ENCODE assay signal across 10 cellular contexts in the genomic region with DNA sequence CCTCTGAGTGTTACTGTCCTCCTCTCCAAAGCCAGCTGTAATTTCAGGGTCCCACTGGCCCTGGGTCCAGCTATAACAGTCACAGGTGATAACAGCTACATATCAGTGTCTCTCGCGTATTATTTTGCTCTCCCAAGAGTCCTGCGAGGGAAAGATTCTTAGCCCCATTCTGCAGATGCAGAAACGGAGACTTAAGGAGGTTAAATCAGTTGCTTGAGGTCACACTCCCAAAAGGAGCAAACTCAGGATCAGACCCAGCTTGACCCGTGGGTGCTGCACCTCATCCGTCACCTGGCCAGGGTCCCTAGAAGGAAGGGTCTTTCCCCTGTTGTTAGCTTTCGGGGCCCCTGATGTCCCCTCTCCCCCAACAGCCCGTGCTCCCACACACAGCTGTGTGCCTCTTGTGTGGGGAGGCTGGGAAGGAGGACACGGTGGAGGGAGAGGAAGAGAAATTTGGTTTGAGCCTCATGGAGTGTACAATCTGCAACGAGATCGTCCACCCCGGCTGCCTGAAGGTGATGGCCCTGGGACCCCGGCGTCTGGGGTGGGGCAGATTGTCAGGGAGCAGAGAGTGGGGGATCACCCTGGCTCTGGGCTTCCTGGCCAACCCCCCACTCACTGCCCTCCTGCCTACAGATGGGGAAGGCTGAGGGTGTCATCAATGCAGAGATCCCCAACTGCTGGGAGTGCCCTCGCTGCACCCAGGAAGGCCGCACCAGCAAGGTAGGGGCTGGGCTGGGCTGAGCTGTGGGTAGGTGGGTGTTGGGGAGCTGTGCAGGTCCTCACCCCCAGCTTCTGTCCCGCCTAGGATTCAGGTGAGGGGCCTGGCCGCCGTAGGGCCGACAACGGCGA. TPM values are rescaled to one million over a fixed set of nuclear protein-coding genes. Genes with fewer than 3 reads are reported as not detected.
DNase-seq lines count a peak whose midpoint lies in the region; FAIRE-seq and TF ChIP-seq lines count a peak whose summit lies in the region.
"Had no signal": no experiment of that assay in that cellular context is flagged by ENCODE, and none has a peak within 500 bp of the region (broad histone marks: within the 10 kb centered on the region; RNA-seq: fewer than 3 reads in every experiment).

No MANE protein-coding gene starts in this region.

- no peaks in the 10 kb centered on the region for H3K9me3 ChIP-seq in H1 (ENCODE audit: insufficient read depth in 2 of 2, low read depth in 1 of 2, low read length in 1 of 2)
- H3K9me3 ChIP-seq: left lung had no signal

- DNase-seq in T-helper 2 cell treated with Interferon-gamma antibody and Interleukin-4, amounts not matched to agents 5 μg/mL and 100 μg/mL, for 36 hours (ENCODE audit: low spot score) = no peak
- DNase-seq in T-helper 2 cell (no peak), H1 (ENCODE audit: low read depth in 1 of 2, low spot score in 2 of 2) (no peak), OCI-M1 (lab: John Stamatoyannopoulos, UW) (no peak), kidney glomerular epithelial cell (lab: John Stamatoyannopoulos, UW) (no peak)
- DNase-seq: cortex of kidney had no signal

- 90% methylated on average over 22 of the region's 22 CpGs; no CpG with 5 or more reads in 1 of the 2 experiments for WGBS in H1 (ENCODE audit: extremely low coverage in 1 of 2, insufficient coverage in 1 of 2, insufficient read length in 1 of 2, insufficient replicate concordance in 2 of 2, low coverage in 1 of 2, low lambda C conversion rate in 2 of 2, missing lambda C conversion rate in 1 of 2), 2 experiments

- peaks cover 3% of the 10 kb centered on the region; the same call in 1 of the 2 replicates for H3K23me2 ChIP-seq in H1 (ENCODE audit: low read depth, low read length)

- no peak overlapping the region for H2BK120ac ChIP-seq in H1 (replicated peaks; ENCODE audit: low read depth, low read length)

- H3K18ac ChIP-seq in H1 (ENCODE audit: extremely low read depth, low read length) = no peak overlapping the region

- H3K4me3 ChIP-seq in H1 (ENCODE audit: extremely low read depth in 1 of 4, insufficient read depth in 2 of 4, low read depth in 3 of 4, low read length in 4 of 4) = no peak overlapping the region
- peak overlapping the region in 4 of 7 experiments; percentile 2 to 35 (median 26) for H3K4me3 ChIP-seq in skin epidermis
- H3K4me3 ChIP-seq: left lung had no signal

- CTCF ChIA-PET in H1 (lab: Charles Lee; ENCODE audit: partially characterized antibody) = interaction anchor here (1.0 to 4.4 kb wide), 3 partner anchors 8 to 113 kb away, joined by 4 to 33 read pairs (median 21); no protein-coding TSS in a partner anchor

- H3K4me1 Mint-ChIP-seq in T-helper 2 cell treated with Interferon-gamma antibody and Interleukin-4, amounts not matched to agents 5 μg/mL and 100 μg/mL, for 36 hours (ENCODE audit: low read depth) = peaks cover 18% of the 10 kb centered on the region

- no peak for TF ChIP-seq RAD21 in H1 (IDR thresholded peaks at IDR 0.05 in 1 of 2, conservative IDR thresholded peaks at IDR 0.05 in 1 of 2; ENCODE audit: low read depth in 2 of 2, low read length in 2 of 2)

- peak overlapping the region; percentile 57 for H3K27ac Mint-ChIP-seq in T-helper 2 cell treated with Interferon-gamma antibody and Interleukin-4, amounts not matched to agents 5 μg/mL and 100 μg/mL, for 36 hours
- H3K27ac Mint-ChIP-seq: activated naive CD4-positive, alpha-beta T cell treated with anti-CD3 and anti-CD28 coated beads, Interleukin-2, amount 10 ng/mL, durations not matched to agents 7 days and 5 days had no signal

- no peak overlapping the region for H3K56ac ChIP-seq in H1 (replicated peaks; ENCODE audit: insufficient read length, low read depth, low read length)

- FAIRE-seq in H1 (lab: Jason Lieb, UNC) = no peak
- FAIRE-seq: D721Med had no signal

- H4K91ac ChIP-seq in H1 (replicated peaks; ENCODE audit: insufficient read length, low read length) = no peak overlapping the region

- peaks cover 0 to 5% of the 10 kb centered on the region in 2 experiments for H4K20me1 ChIP-seq in H1 (replicated peaks in 1 of 2; ENCODE audit: control insufficient read depth in 1 of 2, insufficient read depth in 2 of 2, low read length in 2 of 2)

- peaks cover 0 to 10% of the 10 kb centered on the region in 2 experiments; a peak in 2 of 4 replicates for H3K79me2 ChIP-seq in H1 (ENCODE audit: control insufficient read depth in 1 of 2, insufficient read depth in 2 of 2, low read length in 2 of 2)

- no peaks in the 10 kb centered on the region for H3K27me3 ChIP-seq in H1 (replicated peaks in 1 of 4; ENCODE audit: control insufficient read depth in 3 of 4, extremely low read depth in 1 of 4, insufficient read depth in 3 of 4, low read length in 3 of 4)
- H3K27me3 ChIP-seq: left lung had no signal

- no peak overlapping the region for H3K23ac ChIP-seq in H1 (ENCODE audit: insufficient read length)

- peaks cover 12% of the 10 kb centered on the region for H3K36me3 Mint-ChIP-seq in T-helper 2 cell treated with Interferon-gamma antibody and Interleukin-4, amounts not matched to agents 5 μg/mL and 100 μg/mL, for 36 hours (ENCODE audit: low read depth)

- H3K27me3 Mint-ChIP-seq in T-helper 2 cell treated with Interferon-gamma antibody and Interleukin-4, amounts not matched to agents 5 μg/mL and 100 μg/mL, for 36 hours (ENCODE audit: low read depth) = no peaks in the 10 kb centered on the region
- H3K27me3 Mint-ChIP-seq: activated naive CD4-positive, alpha-beta T cell treated with anti-CD3 and anti-CD28 coated beads, Interleukin-2, amount 10 ng/mL, durations not matched to agents 7 days and 5 days had no signal

- peaks cover 4 to 37% (median 21%) of the 10 kb centered on the region in 4 experiments; a peak in 7 of 8 replicates for H3K36me3 ChIP-seq in H1 (ENCODE audit: control insufficient read depth in 2 of 4, insufficient read depth in 4 of 4, low read length in 3 of 4)

- no peak overlapping the region for H2BK20ac ChIP-seq in H1 (ENCODE audit: low read length)

- 0 out of 2 replicates have a peak overlapping the region, but pooled peaks have one; percentile 8 for H3K27ac ChIP-seq in H1 (ENCODE audit: low read depth, low read length)
- peak overlapping the region in 15 of 21 experiments; percentile 4 to 81 (median 67) for H3K27ac ChIP-seq in skin epidermis
- H3K27ac ChIP-seq: left lung had no signal

- H2AFZ ChIP-seq in H1 (ENCODE audit: low read length) = no peak overlapping the region

- no peak overlapping the region; a peak in 1 of 4 replicates for H3K4me2 ChIP-seq in H1 (ENCODE audit: insufficient read depth in 1 of 2, low read depth in 2 of 2, low read length in 2 of 2)

- H3K4me3 Mint-ChIP-seq in T-helper 2 cell treated with Interferon-gamma antibody and Interleukin-4, amounts not matched to agents 5 μg/mL and 100 μg/mL, for 36 hours = no peak overlapping the region

- H2BK5ac ChIP-seq in H1 (ENCODE audit: low read depth, low read length) = no peak overlapping the region; the same call in 1 of the 2 replicates

- no peak overlapping the region for H2AK5ac ChIP-seq in H1 (ENCODE audit: low read depth, low read length)

- H3K14ac ChIP-seq in H1 (ENCODE audit: insufficient read length) = no peak overlapping the region

- H3K4me1 ChIP-seq in H1 (replicated peaks in 1 of 4; ENCODE audit: control insufficient read depth in 3 of 4, insufficient read depth in 4 of 4, low read length in 3 of 4) = peaks cover 0 to 9% (median 2%) of the 10 kb centered on the region in 4 experiments; a peak in 4 of 7 replicates

- no peak for TF ChIP-seq CTCF in H1 (IDR thresholded peaks at IDR 0.05; ENCODE audit: control extremely low read depth in 1 of 3, insufficient read depth in 1 of 3, low read depth in 1 of 3, low read length in 3 of 3)

- no peak overlapping the region for H2BK12ac ChIP-seq in H1 (ENCODE audit: low read depth, low read length)

- no peaks in the 10 kb centered on the region for H3K9me3 Mint-ChIP-seq in T-helper 2 cell treated with Interferon-gamma antibody and Interleukin-4, amounts not matched to agents 5 μg/mL and 100 μg/mL, for 36 hours
- H3K9me3 Mint-ChIP-seq: activated naive CD4-positive, alpha-beta T cell treated with anti-CD3 and anti-CD28 coated beads, Interleukin-2, amount 10 ng/mL, durations not matched to agents 7 days and 5 days had no signal

- no peak overlapping the region for H4K8ac ChIP-seq in H1 (ENCODE audit: extremely low read depth, insufficient read depth, low read length)

- H3K4ac ChIP-seq in H1 (replicated peaks; ENCODE audit: insufficient read length, low read depth, low read length) = no peak overlapping the region

- no peak overlapping the region for H4K5ac ChIP-seq in H1 (ENCODE audit: insufficient read length, low read depth, low read length)

- TF ChIP-seq POLR2A in H1 (IDR thresholded peaks at IDR 0.05; ENCODE audit: control extremely low read depth in 1 of 2, low read depth in 2 of 2, low read length in 2 of 2) = no peak

- TF ChIP-seq EP300 in H1 (IDR thresholded peaks at IDR 0.05; ENCODE audit: borderline replicate concordance in 1 of 2, low read depth in 2 of 2, low read length in 2 of 2) = no peak

- no peak overlapping the region for H2BK15ac ChIP-seq in H1 (ENCODE audit: low read length)

- H3K9ac ChIP-seq in H1 (replicated peaks in 1 of 4; ENCODE audit: extremely low read depth in 1 of 4, low read depth in 3 of 4, low read length in 3 of 4) = no peak overlapping the region

- H3K79me1 ChIP-seq in H1 (ENCODE audit: low read depth, low read length) = peaks cover 7% of the 10 kb centered on the region

- POLR2A ChIA-PET in H1 (lab: Charles Lee; ENCODE audit: partially characterized antibody) = interaction anchor here (0.8 to 8.2 kb wide), 7 partner anchors 10 to 152 kb away, joined by 3 to 105 read pairs (median 4); a partner anchor contains a TSS

RNA-seq across cellular contexts. Expression of a gene that starts 3.8 kb away (rescaled TPM):
- 72.2 and 74.8 TPM in 2 replicates for total RNA-seq in H1 (2021; fragmentation: NEBNext Ultra II Directional; extraction: Animal tissue kit (Norgen Biotek cat#: 25700))
- polyA plus RNA-seq in H1 (2011; rRNA removed) = 47.2 and 77.3 TPM in 2 replicates
- polyA plus RNA-seq in H1 (2011; cell fraction: cytosol; rRNA removed) = 36.7 TPM
- 70.9 TPM for polyA plus RNA-seq in H1 (2011; cell fraction: nucleus; rRNA removed)
- 35.8 to 54.6 TPM (median 48.7 TPM) in 4 replicates for polyA plus RNA-seq in H1 (2012, experiment 1 of 2)
- polyA plus RNA-seq in H1 (2012, experiment 2 of 2) = 41.4 TPM
- polyA plus RNA-seq in H1 (2013, experiment 1 of 2) = 42.8 TPM
- 45.1 TPM for polyA plus RNA-seq in H1 (2013, experiment 2 of 2)
- polyA minus RNA-seq in H1 (2011; rRNA and poly(A)+ RNA removed) = 9.9 and 13.9 TPM in 2 replicates
- polyA minus RNA-seq in H1 (2011; cell fraction: cytosol; rRNA and poly(A)+ RNA removed) = 46.6 TPM
- polyA minus RNA-seq in H1 (2011; cell fraction: nucleus; rRNA and poly(A)+ RNA removed) = 25.4 TPM

RNA-seq across cellular contexts. Expression of a gene that starts 21.7 kb away (rescaled TPM):
- total RNA-seq in H1 (2021; fragmentation: NEBNext Ultra II Directional; extraction: Animal tissue kit (Norgen Biotek cat#: 25700)) = 8.7 and 10.0 TPM in 2 replicates
- 24.5 and 26.8 TPM in 2 replicates for polyA plus RNA-seq in H1 (2011; rRNA removed)
- polyA plus RNA-seq in H1 (2011; cell fraction: cytosol; rRNA removed) = 15.8 TPM
- 15.7 TPM for polyA plus RNA-seq in H1 (2011; cell fraction: nucleus; rRNA removed)
- polyA plus RNA-seq in H1 (2012, experiment 1 of 2) = 6.0 to 11.3 TPM (median 9.0 TPM) in 4 replicates
- polyA plus RNA-seq in H1 (2012, experiment 2 of 2) = 10.6 TPM
- polyA plus RNA-seq in H1 (2013, experiment 1 of 2) = 10.8 TPM
- polyA plus RNA-seq in H1 (2013, experiment 2 of 2) = 13.1 TPM
- 11.8 and 13.4 TPM in 2 replicates for polyA minus RNA-seq in H1 (2011; rRNA and poly(A)+ RNA removed)
- 6.5 TPM for polyA minus RNA-seq in H1 (2011; cell fraction: cytosol; rRNA and poly(A)+ RNA removed)
- polyA minus RNA-seq in H1 (2011; cell fraction: nucleus; rRNA and poly(A)+ RNA removed) = 8.5 TPM

RNA-seq across cellular contexts. Expression of a gene that starts 30.4 kb away (rescaled TPM):
- total RNA-seq in H1 (2021; fragmentation: NEBNext Ultra II Directional; extraction: Animal tissue kit (Norgen Biotek cat#: 25700)) = 29.0 and 29.6 TPM in 2 replicates
- polyA plus RNA-seq in H1 (2011; rRNA removed) = 4.8 and 8.3 TPM in 2 replicates
- polyA plus RNA-seq in H1 (2011; cell fraction: cytosol; rRNA removed) = 3.2 TPM
- 20.7 TPM for polyA plus RNA-seq in H1 (2011; cell fraction: nucleus; rRNA removed)
- polyA plus RNA-seq in H1 (2012, experiment 1 of 2) = 23.3 to 31.8 TPM (median 27.5 TPM) in 4 replicates
- polyA plus RNA-seq in H1 (2012, experiment 2 of 2) = 13.9 TPM
- polyA plus RNA-seq in H1 (2013, experiment 1 of 2) = 18.4 TPM
- polyA plus RNA-seq in H1 (2013, experiment 2 of 2) = 18.0 TPM
- polyA minus RNA-seq in H1 (2011; rRNA and poly(A)+ RNA removed) = 3.2 and 4.1 TPM in 2 replicates
- polyA minus RNA-seq in H1 (2011; cell fraction: cytosol; rRNA and poly(A)+ RNA removed) = 8.7 TPM
- polyA minus RNA-seq in H1 (2011; cell fraction: nucleus; rRNA and poly(A)+ RNA removed) = 9.1 TPM

RNA-seq across cellular contexts. Expression of a gene that starts 30.7 kb away (rescaled TPM):
- total RNA-seq in H1 (2021; fragmentation: NEBNext Ultra II Directional; extraction: Animal tissue kit (Norgen Biotek cat#: 25700)) = 0.77 and 0.97 TPM in 2 replicates
- 3.4 and 5.0 TPM in 2 replicates for polyA plus RNA-seq in H1 (2011; rRNA removed)
- polyA plus RNA-seq in H1 (2011; cell fraction: cytosol; rRNA removed) = 1.3 TPM
- 3.2 TPM for polyA plus RNA-seq in H1 (2011; cell fraction: nucleus; rRNA removed)
- polyA plus RNA-seq in H1 (2012, experiment 1 of 2) = 0.50 to 1.1 TPM (median 1.00 TPM) in 4 replicates
- 1.0 TPM for polyA plus RNA-seq in H1 (2012, experiment 2 of 2)
- 1.3 TPM for polyA plus RNA-seq in H1 (2013, experiment 1 of 2)
- polyA plus RNA-seq in H1 (2013, experiment 2 of 2) = 1.6 TPM
- 0.71 and 1.3 TPM in 2 replicates for polyA minus RNA-seq in H1 (2011; rRNA and poly(A)+ RNA removed)
- polyA minus RNA-seq in H1 (2011; cell fraction: cytosol; rRNA and poly(A)+ RNA removed) = 0.66 TPM
- polyA minus RNA-seq in H1 (2011; cell fraction: nucleus; rRNA and poly(A)+ RNA removed) = 2.3 TPM

RNA-seq across cellular contexts. Expression of a gene that starts 33.3 kb away (rescaled TPM):
- total RNA-seq in H1 (2021; fragmentation: NEBNext Ultra II Directional; extraction: Animal tissue kit (Norgen Biotek cat#: 25700)) = 16.5 and 17.2 TPM in 2 replicates
- polyA plus RNA-seq in H1 (2011; rRNA removed) = 8.6 and 10.9 TPM in 2 replicates
- polyA plus RNA-seq in H1 (2011; cell fraction: cytosol; rRNA removed) = 11.8 TPM
- 9.4 TPM for polyA plus RNA-seq in H1 (2011; cell fraction: nucleus; rRNA removed)
- 7.8 to 12.6 TPM (median 11.7 TPM) in 4 replicates for polyA plus RNA-seq in H1 (2012, experiment 1 of 2)
- polyA plus RNA-seq in H1 (2012, experiment 2 of 2) = 8.9 TPM
- polyA plus RNA-seq in H1 (2013, experiment 1 of 2) = 19.0 TPM
- 19.9 TPM for polyA plus RNA-seq in H1 (2013, experiment 2 of 2)
- polyA minus RNA-seq in H1 (2011; rRNA and poly(A)+ RNA removed) = 1.2 and 1.8 TPM in 2 replicates
- 5.0 TPM for polyA minus RNA-seq in H1 (2011; cell fraction: cytosol; rRNA and poly(A)+ RNA removed)
- polyA minus RNA-seq in H1 (2011; cell fraction: nucleus; rRNA and poly(A)+ RNA removed) = 4.0 TPM

Comparison
In these comparisons a context has a peak if more than half of its experiments do, and no peak if none do; other contexts are left out.
1. H3K4me3 ChIP-seq: peak in skin epidermis (4 of 7); none in H1 (0 of 4).